ENCODE assay signal across 8 cellular contexts in genomic region chr14:68627868-68628604, GRCh38.
DNase-seq lines count a peak whose midpoint lies in the region; ATAC-seq and TF ChIP-seq lines count a peak whose summit lies in the region.

No MANE protein-coding gene starts in this region.

- H3K27me3 ChIP-seq in iPS-18a (ENCODE audit: control insufficient read depth, insufficient read depth, low read length) = no peaks in the 10 kb centered on the region
- H3K27me3 ChIP-seq in psoas muscle (ENCODE audit: insufficient read depth in 3 of 3, low read length in 2 of 3) = no peaks in the 10 kb centered on the region

- H3K4me3 ChIP-seq in iPS-18a (ENCODE audit: low read length) (peak overlapping the region; percentile 34), psoas muscle (no peak overlapping the region)

- DNase-seq in NCI-H2029 (lab: John Stamatoyannopoulos, UW) (peak; percentile 1), NCI-H2029 treated with DMSO at 0.1 percent for 48 hours (lab: John Stamatoyannopoulos, UW) (no peak), psoas muscle (no peak), omental fat pad (ENCODE audit: low spot score) (no peak)
- DNase-seq in stimulated activated CD4-positive, alpha-beta T cell treated with anti-CD3 and anti-CD28 coated beads, Interleukin-12 subunit alpha, Interleukin-12 subunit beta, amount 100 ng/mL, for 24 hours (ENCODE audit: low read depth in 2 of 2) = peak; percentile 31 to 35

- TF ChIP-seq CTCF in psoas muscle (IDR thresholded peaks at IDR 0.05) = no peak
- TF ChIP-seq CTCF in omental fat pad (IDR thresholded peaks at IDR 0.05) = no peak

- 73 to 85% (median 75%) methylated on average over 36 to 37 of the region's 37 CpGs for WGBS in psoas muscle, 3 donors

- H3K9me3 Mint-ChIP-seq in activated naive CD8-positive, alpha-beta T cell (ENCODE audit: low read depth) = no peaks in the 10 kb centered on the region

- H3K36me3 Mint-ChIP-seq in activated naive CD8-positive, alpha-beta T cell = peaks cover 2% of the 10 kb centered on the region

- H3K4me3 Mint-ChIP-seq in activated naive CD8-positive, alpha-beta T cell = peak overlapping the region; percentile 79

- peak overlapping the region; percentile 49 for H3K9ac ChIP-seq in iPS-18a (ENCODE audit: low read length)

- H3K27me3 Mint-ChIP-seq in activated naive CD8-positive, alpha-beta T cell = no peaks in the 10 kb centered on the region

- H3K36me3 ChIP-seq in iPS-18a (ENCODE audit: control insufficient read depth, low read depth, low read length) (no peaks in the 10 kb centered on the region), psoas muscle (ENCODE audit: insufficient read depth in 1 of 2, low read depth in 1 of 2) (no peaks in the 10 kb centered on the region)

- H3K9me3 ChIP-seq in iPS-18a (ENCODE audit: control insufficient read depth, low read depth, low read length) = no peaks in the 10 kb centered on the region
- no peaks in the 10 kb centered on the region for H3K9me3 ChIP-seq in psoas muscle

- H3K4me1 ChIP-seq in iPS-18a (ENCODE audit: control insufficient read depth, low read depth, low read length) = peaks cover 13% of the 10 kb centered on the region
- peaks cover 12% of the 10 kb centered on the region for H3K4me1 ChIP-seq in psoas muscle

- intact Hi-C loops in psoas muscle (cut with DNase I) = no loop called here

- H3K4me1 Mint-ChIP-seq in activated naive CD8-positive, alpha-beta T cell (ENCODE audit: low read depth) = peaks cover 14% of the 10 kb centered on the region

- ATAC-seq in HG03378 (IDR thresholded peaks at IDR 0.05; ENCODE audit: unreplicated experiment) (no peak), psoas muscle (no peak), omental fat pad (ENCODE audit: low FRiP score) (no peak)

- H3K27ac ChIP-seq in iPS-18a (ENCODE audit: low read length) (no peak overlapping the region), psoas muscle (no peak overlapping the region)

- no peak overlapping the region for H3K27ac Mint-ChIP-seq in activated naive CD8-positive, alpha-beta T cell

Comparison
In these comparisons a context has a peak if more than half of its experiments do, and no peak if none do; other contexts are left out.
1. DNase-seq: peak in NCI-H2029 (single experiment) and stimulated activated CD4-positive, alpha-beta T cell treated with anti-CD3 and anti-CD28 coated beads, Interleukin-12 subunit alpha, Interleukin-12 subunit beta, amount 100 ng/mL, for 24 hours (2 of 2); none in NCI-H2029 treated with DMSO at 0.1 percent for 48 hours (single experiment), psoas muscle (0 of 2) and omental fat pad (single experiment).